17 cellular contexts compared by ENCODE assay signal in genomic region chr7:23002698-23003097, GRCh38.
"Had no signal": no experiment of that assay in that cellular context is flagged by ENCODE, and none has a peak within 500 bp of the region (broad histone marks: within the 10 kb centered on the region; RNA-seq: fewer than 3 reads in every experiment).

No MANE protein-coding gene starts in this region.

- H3K4me3 ChIP-seq: colonic mucosa, gastrocnemius medialis, left lung, spleen, transverse colon had no signal

- H3K27ac ChIP-seq: colonic mucosa, transverse colon had no signal

- H3K9me3 Mint-ChIP-seq: activated naive CD4-positive, alpha-beta T cell treated with anti-CD3 and anti-CD28 coated beads for 36 hours; central memory CD8-positive, alpha-beta T cell; nephron progenitor cell had no signal

- H3K36me3 ChIP-seq: colonic mucosa, gastrocnemius medialis, left lung, spleen, transverse colon had no signal

- H3K27me3 ChIP-seq: colonic mucosa, gastrocnemius medialis, left lung, spleen, transverse colon had no signal

- H3K4me3 Mint-ChIP-seq: activated naive CD4-positive, alpha-beta T cell treated with anti-CD3 and anti-CD28 coated beads for 36 hours; central memory CD8-positive, alpha-beta T cell; nephron progenitor cell had no signal

- H3K27me3 Mint-ChIP-seq: central memory CD8-positive, alpha-beta T cell had no signal

- H3K9me3 ChIP-seq: colonic mucosa, gastrocnemius medialis, left lung, spleen, transverse colon had no signal

- ATAC-seq: gastrocnemius medialis, left lung had no signal

- H3K4me1 ChIP-seq: colonic mucosa, left lung had no signal

- H3K27ac Mint-ChIP-seq: activated naive CD4-positive, alpha-beta T cell treated with anti-CD3 and anti-CD28 coated beads for 36 hours; nephron progenitor cell had no signal

- DNase-seq: activated CD4-positive, alpha-beta T cell treated with anti-CD3 and anti-CD28 coated beads, Interleukin-2, amount 50 U/mL, for 1 hour; activated naive CD4-positive, alpha-beta T cell treated with anti-CD3 and anti-CD28 coated beads for 36 hours; aorta; colonic mucosa; erythroblast; gastrocnemius medialis; head of caudate nucleus; left lung; mammary epithelial cell; nephron progenitor cell; occipital lobe; retina; spleen; stimulated activated CD8-positive, alpha-beta memory T cell treated with anti-CD3 and anti-CD28 coated beads, Interleukin-4, amount 100 ng/mL, for 48 hours; stimulated activated naive CD4-positive, alpha-beta T cell; transverse colon had no signal
